Comparison of ENCODE assay signal across 21 cellular contexts in genomic region chr20:17631576-17632319, GRCh38. TPM values are rescaled to one million over a fixed set of nuclear protein-coding genes. Genes with fewer than 3 reads are reported as not detected.
DNase-seq lines count a peak whose midpoint lies in the region; ATAC-seq, FAIRE-seq and TF ChIP-seq lines count a peak whose summit lies in the region.
"Had no signal": no experiment of that assay in that cellular context is flagged by ENCODE, and none has a peak within 500 bp of the region (broad histone marks: within the 10 kb centered on the region; RNA-seq: fewer than 3 reads in every experiment).

No MANE protein-coding gene starts in this region.

- peaks cover 9% of the 10 kb centered on the region for H3K36me3 Mint-ChIP-seq in T-helper 17 cell (ENCODE audit: low read depth)
- peaks cover 29% of the 10 kb centered on the region for H3K36me3 Mint-ChIP-seq in activated CD4-positive, alpha-beta T cell treated with anti-CD3 and anti-CD28 coated beads, Interleukin-2, amount 10 ng/mL, durations not matched to agents 24 days and 14 days (ENCODE audit: low read depth)

- H3K27ac Mint-ChIP-seq in T-helper 17 cell = peak overlapping the region; percentile 83
- no peak overlapping the region for H3K27ac Mint-ChIP-seq in activated CD4-positive, alpha-beta T cell treated with anti-CD3 and anti-CD28 coated beads, Interleukin-2, amount 10 ng/mL, durations not matched to agents 24 days and 14 days

- H4K20me1 ChIP-seq in BLaER1 = peaks cover 35% of the 10 kb centered on the region; the same call in 1 of the 2 replicates

- no peak for TF ChIP-seq EP300 in A549 (IDR thresholded peaks at IDR 0.05)

- 92% methylated on average over 9 of the region's 9 CpGs for WGBS in A549 (ENCODE audit: missing lambda C conversion rate)

- CTCF ChIA-PET in A549 (lab: Yijun Ruan, JAX) = interaction anchor here (0.7 to 20.6 kb wide), 12 partner anchors 10 to 827 kb away, joined by 3 to 501 read pairs (median 4); partner anchors contain the start of gene BFSP1

- ATAC-seq in A549 = no peak
- ATAC-seq in T-helper 17 cell = no peak
- peak; percentile 66 for ATAC-seq in left colon

- H3K4me3 Mint-ChIP-seq in T-helper 17 cell = no peak overlapping the region
- H3K4me3 Mint-ChIP-seq in activated CD4-positive, alpha-beta T cell treated with anti-CD3 and anti-CD28 coated beads, Interleukin-2, amount 10 ng/mL, durations not matched to agents 24 days and 14 days = no peak overlapping the region
- H3K4me3 Mint-ChIP-seq: CD14-positive monocyte had no signal

- TF ChIP-seq POLR2A in A549 (IDR thresholded peaks at IDR 0.05; ENCODE audit: low read length) = no peak
- no peak for TF ChIP-seq POLR2A in erythroblast (IDR thresholded peaks at IDR 0.05; ENCODE audit: low read length)

- TF ChIP-seq CTCF in A549 (IDR thresholded peaks at IDR 0.05) = no peak

- intact Hi-C loops in left colon (cut with DNase I, micrococcal nuclease) = no loop called here
- intact Hi-C loops in activated CD4-positive, alpha-beta T cell treated with anti-CD3 and anti-CD28 coated beads, Interleukin-2, amount 10 ng/mL, durations not matched to agents 24 days and 14 days (cut with micrococcal nuclease) = no loop called here

- H3K27ac ChIP-seq in A549 = no peak overlapping the region
- H3K27ac ChIP-seq in BLaER1 = peak overlapping the region; percentile 43; the same call in 1 of the 2 replicates

- POLR2A ChIA-PET in A549 (lab: Yijun Ruan, JAX) = no interaction called here

- DNase-seq in A549 (ENCODE audit: low read depth in 1 of 2, low spot score in 1 of 2) (no peak), T-helper 17 cell (no peak), left colon (no peak), erythroblast (lab: John Stamatoyannopoulos, UW) (no peak), urothelium cell line (ENCODE audit: low spot score) (no peak), globus pallidus (ENCODE audit: low spot score) (no peak)
- DNase-seq in activated CD4-positive, alpha-beta T cell treated with anti-CD3 and anti-CD28 coated beads, Interleukin-2, amount 10 ng/mL, durations not matched to agents 24 days and 14 days = no peak
- DNase-seq: ACHN, AML-193, COR-L47, DMS153, GF-D8, GOT3, KG1, NCI-H1694 treated with DMSO at 0.1 percent for 48 hours, NCI-H2227 treated with DMSO at 0.1 percent for 48 hours, NCI-H510A treated with DMSO at 0.1 percent for 48 hours, NCI-H774, OCI-M1 had no signal

- H3K4me1 Mint-ChIP-seq in T-helper 17 cell = peaks cover 15% of the 10 kb centered on the region
- H3K4me1 Mint-ChIP-seq in activated CD4-positive, alpha-beta T cell treated with anti-CD3 and anti-CD28 coated beads, Interleukin-2, amount 10 ng/mL, durations not matched to agents 24 days and 14 days = no peaks in the 10 kb centered on the region

- no peak for TF ChIP-seq RAD21 in A549 (conservative IDR thresholded peaks at IDR 0.05 in 1 of 2, IDR thresholded peaks at IDR 0.05 in 1 of 2)

- FAIRE-seq in A549 (lab: Jason Lieb, UNC) (no peak), urothelium cell line (lab: Jason Lieb, UNC) (no peak)

- no peaks in the 10 kb centered on the region for H3K27me3 Mint-ChIP-seq in T-helper 17 cell
- no peaks in the 10 kb centered on the region for H3K27me3 Mint-ChIP-seq in activated CD4-positive, alpha-beta T cell treated with anti-CD3 and anti-CD28 coated beads, Interleukin-2, amount 10 ng/mL, durations not matched to agents 24 days and 14 days

- H3K9ac ChIP-seq in BLaER1 = peak overlapping the region; percentile 4; the same call in 1 of the 2 replicates

- H3K4me2 ChIP-seq in A549 (no peak overlapping the region), BLaER1 (0 out of 2 replicates have a peak overlapping the region, but pooled peaks have one; percentile 96)

- no peaks in the 10 kb centered on the region for H3K9me3 Mint-ChIP-seq in activated CD4-positive, alpha-beta T cell treated with anti-CD3 and anti-CD28 coated beads, Interleukin-2, amount 10 ng/mL, durations not matched to agents 24 days and 14 days
- H3K9me3 Mint-ChIP-seq: CD14-positive monocyte had no signal

- H3K9me3 ChIP-seq in A549 (no peaks in the 10 kb centered on the region), BLaER1 (no peaks in the 10 kb centered on the region), T-helper 17 cell (ENCODE audit: control insufficient read depth, low read length, poor library complexity, severe bottlenecking) (no peaks in the 10 kb centered on the region)

- no peaks in the 10 kb centered on the region for H3K4me1 ChIP-seq in A549
- peaks cover 73% of the 10 kb centered on the region for H3K4me1 ChIP-seq in BLaER1

- H3K4me3 ChIP-seq in A549 (no peak overlapping the region), BLaER1 (no peak overlapping the region)

- H3K36me3 ChIP-seq in BLaER1 = peaks cover 86% of the 10 kb centered on the region

- no peaks in the 10 kb centered on the region for H3K27me3 ChIP-seq in BLaER1

TF ChIP-seq in A549, 52 proteins besides CTCF, POLR2A, EP300 and RAD21:
- TF ChIP-seq FOSL2 (IDR thresholded peaks at IDR 0.05) = no peak
- TF ChIP-seq FOSL2 (CRISPR knock-in tag; IDR thresholded peaks at IDR 0.05) = no peak
- peak; percentile 65; the same call in 1 of the 2 replicates for TF ChIP-seq KDM1A (IDR thresholded peaks at IDR 0.05; ENCODE audit: low read depth)

RNA-seq across cellular contexts. Expression of gene RRBP1, which starts 50.3 kb away (rescaled TPM):
- 51.6 and 56.5 TPM in 2 replicates for polyA plus RNA-seq in A549 (2011; rRNA removed)
- polyA plus RNA-seq in A549 (2012; cell fraction: cytosol; rRNA removed) = 37.9 and 38.9 TPM in 2 replicates
- 98.9 and 119 TPM in 2 replicates for polyA plus RNA-seq in A549 (2012; cell fraction: nucleus; rRNA removed)
- polyA plus RNA-seq in A549 (2017; fragmentation: RNase III; extraction: RNeasy Plus Mini Kit Qiagen cat#74134 plus additional on column Dnase treatment) = 71.2 to 81.8 TPM (median 79.6 TPM) in 3 replicates
- 33.5 and 42.1 TPM in 2 replicates for polyA minus RNA-seq in A549 (2011; rRNA and poly(A)+ RNA removed)
- total RNA-seq in T-helper 17 cell = 10 to 100 TPM; 31.4 to 37.8 TPM
- total RNA-seq in left colon = 100 to 1,000 TPM; 357 to 460 TPM
- 47.5 and 49.9 TPM in 2 replicates for total RNA-seq in activated CD4-positive, alpha-beta T cell treated with anti-CD3 and anti-CD28 coated beads, Interleukin-2, amount 10 ng/mL, durations not matched to agents 24 days and 14 days
